Comparison of ENCODE assay signal across 11 cellular contexts in genomic region chr11:32172771-32173170, GRCh38.
DNase-seq lines count a peak whose midpoint lies in the region; ATAC-seq and TF ChIP-seq lines count a peak whose summit lies in the region.
"Had no signal": no experiment of that assay in that cellular context is flagged by ENCODE, and none has a peak within 500 bp of the region (broad histone marks: within the 10 kb centered on the region; RNA-seq: fewer than 3 reads in every experiment).

No MANE protein-coding gene starts in this region.

- no peaks in the 10 kb centered on the region for H3K9me3 Mint-ChIP-seq in CD4-positive, alpha-beta memory T cell
- H3K9me3 Mint-ChIP-seq: memory B cell had no signal

- no peaks in the 10 kb centered on the region for H3K36me3 ChIP-seq in prostate gland
- no peaks in the 10 kb centered on the region for H3K36me3 ChIP-seq in CD4-positive, alpha-beta memory T cell (ENCODE audit: insufficient read depth, low read length)
- H3K36me3 ChIP-seq: thyroid gland had no signal

- H3K27me3 Mint-ChIP-seq in CD4-positive, alpha-beta memory T cell: peaks cover 3 to 4% of the 10 kb centered on the region in 2 donors

- H3K4me3 Mint-ChIP-seq in CD4-positive, alpha-beta memory T cell: no peak overlapping the region
- H3K4me3 Mint-ChIP-seq: memory B cell had no signal

- no peaks in the 10 kb centered on the region for H3K27me3 ChIP-seq in prostate gland (replicated peaks; ENCODE audit: insufficient read depth)
- no peaks in the 10 kb centered on the region for H3K27me3 ChIP-seq in CD4-positive, alpha-beta memory T cell (ENCODE audit: insufficient read depth, low read length)
- H3K27me3 ChIP-seq: thyroid gland had no signal

- TF ChIP-seq CTCF in WI38 (IDR thresholded peaks at IDR 0.05; ENCODE audit: low read depth, low read length) (no peak), prostate gland (IDR thresholded peaks at IDR 0.05) (no peak)

- peak; percentile 30 to 46 for ATAC-seq in left cardiac atrium
- no peak for ATAC-seq in GM18870 (IDR thresholded peaks at IDR 0.05; ENCODE audit: unreplicated experiment)

- no peak for TF ChIP-seq POLR2A in prostate gland (IDR thresholded peaks at IDR 0.05)

- WGBS in prostate gland: 14% methylated on average over 11 of the region's 11 CpGs

- H3K4me3 ChIP-seq in WI38 (ENCODE audit: low read depth, low read length): peak overlapping the region; percentile 9; the same call in 1 of the 2 replicates
- H3K4me3 ChIP-seq in prostate gland: peak overlapping the region; percentile 2 to 11
- no peak overlapping the region for H3K4me3 ChIP-seq in CD4-positive, alpha-beta memory T cell (ENCODE audit: low read length in 2 of 2)
- H3K4me3 ChIP-seq: thyroid gland had no signal

- H3K36me3 Mint-ChIP-seq in CD4-positive, alpha-beta memory T cell: no peaks in the 10 kb centered on the region
- H3K36me3 Mint-ChIP-seq: memory B cell had no signal

- POLR2A ChIA-PET in CD4-positive, alpha-beta memory T cell (lab: Charles Lee; ENCODE audit: partially characterized antibody): no interaction called here

- H3K4me1 Mint-ChIP-seq in CD4-positive, alpha-beta memory T cell: peaks cover 11 to 29% (median 17%) of the 10 kb centered on the region in 4 donors
- H3K4me1 Mint-ChIP-seq: memory B cell had no signal

- no peaks in the 10 kb centered on the region for H3K4me1 ChIP-seq in prostate gland (replicated peaks)
- peaks cover 7% of the 10 kb centered on the region for H3K4me1 ChIP-seq in CD4-positive, alpha-beta memory T cell (ENCODE audit: insufficient read depth, low read length)
- H3K4me1 ChIP-seq: thyroid gland had no signal

- peak; percentile 30 for DNase-seq in AG20443 (ENCODE audit: low spot score)
- DNase-seq in left cardiac atrium: no peak
- DNase-seq in prostate gland (ENCODE audit: low spot score): peak; percentile 14
- no peak for DNase-seq in AML-193 (lab: John Stamatoyannopoulos, UW)
- no peak for DNase-seq in mesenteric fat pad (ENCODE audit: low spot score)
- DNase-seq in CD4-positive, alpha-beta memory T cell: no peak

- CTCF ChIA-PET in CD4-positive, alpha-beta memory T cell (lab: Charles Lee; ENCODE audit: partially characterized antibody): interaction anchor here (0.6 to 1.5 kb wide), 3 partner anchors 9 to 119 kb away, joined by 3 to 5 read pairs (median 3); no protein-coding TSS in a partner anchor

- H3K27ac Mint-ChIP-seq in CD4-positive, alpha-beta memory T cell: no peak overlapping the region
- H3K27ac Mint-ChIP-seq: memory B cell had no signal

- no peaks in the 10 kb centered on the region for H3K9me3 ChIP-seq in prostate gland
- H3K9me3 ChIP-seq in CD4-positive, alpha-beta memory T cell (ENCODE audit: control insufficient read depth in 1 of 2, low read length in 2 of 2): no peaks in the 10 kb centered on the region
- H3K9me3 ChIP-seq: thyroid gland had no signal

- H3K27ac ChIP-seq in prostate gland: no peak overlapping the region
- H3K27ac ChIP-seq in CD4-positive, alpha-beta memory T cell (ENCODE audit: low read depth, low read length): no peak overlapping the region
- H3K27ac ChIP-seq: thyroid gland, VCaP had no signal

- intact Hi-C loops in left cardiac atrium (cut with DNase I): loop anchor here in 1 of 2 donors (1.0 to 5.0 kb wide), 2 partner anchors 120 to 1065 kb away; no protein-coding TSS in a partner anchor
- intact Hi-C loops in prostate gland (cut with DNase I): loop anchor here (10.0 kb wide), 1 partner anchor 778 kb away; no protein-coding TSS in a partner anchor
- intact Hi-C loops in CD4-positive, alpha-beta memory T cell (cut with micrococcal nuclease): no loop called here

Comparison
In these comparisons a context has a peak if more than half of its experiments do, and no peak if none do; other contexts are left out.
1. DNase-seq: peak in AG20443 (single experiment) and prostate gland (single experiment); none in left cardiac atrium (single experiment), AML-193 (0 of 2), mesenteric fat pad (single experiment) and CD4-positive, alpha-beta memory T cell (0 of 5).
2. H3K4me3 ChIP-seq: peak in WI38 (single experiment) and prostate gland (2 of 2); none in CD4-positive, alpha-beta memory T cell (0 of 2).